In genomic region chr19:4641132-4641531, GRCh38 we compare ENCODE assay signal across 15 cellular contexts. TPM values are rescaled to one million over a fixed set of nuclear protein-coding genes. Genes with fewer than 3 reads are reported as not detected.
DNase-seq lines count a peak whose midpoint lies in the region; ATAC-seq and TF ChIP-seq lines count a peak whose summit lies in the region.
"Had no signal": no experiment of that assay in that cellular context is flagged by ENCODE, and none has a peak within 500 bp of the region (broad histone marks: within the 10 kb centered on the region; RNA-seq: fewer than 3 reads in every experiment).

No MANE protein-coding gene starts in this region.

- no peak for DNase-seq in heart left ventricle
- DNase-seq in right atrium auricular region (ENCODE audit: low spot score) = no peak
- no peak for DNase-seq in activated naive CD8-positive, alpha-beta T cell treated with anti-CD3 and anti-CD28 coated beads, Interleukin-2, amount 50 U/mL, for 24 hours
- DNase-seq in lower lobe of right lung = no peak
- no peak for DNase-seq in transverse colon
- no peak for DNase-seq in NCI-H1436 (lab: John Stamatoyannopoulos, UW)
- DNase-seq in testis = no peak
- DNase-seq in C1 segment of cervical spinal cord (lab: John Stamatoyannopoulos, UW) = no peak
- DNase-seq: aorta; BE2C; effector CD8-positive, alpha-beta T cell; GDM1; NCI-H226 had no signal

- H3K4me3 ChIP-seq in heart left ventricle (peak overlapping the region in 11 of 12 donors; percentile 59 to 88 (median 82)), right atrium auricular region (no peak overlapping the region), lower lobe of right lung (peak overlapping the region; percentile 79), transverse colon (peak overlapping the region in 2 of 4 donors; percentile 68 to 84), testis (no peak overlapping the region)

- no peaks in the 10 kb centered on the region for H3K36me3 Mint-ChIP-seq in activated naive CD8-positive, alpha-beta T cell treated with anti-CD3 and anti-CD28 coated beads, Interleukin-2, amount 50 U/mL, for 24 hours (ENCODE audit: low read depth)

- intact Hi-C loops in heart left ventricle (cut with DNase I) (no loop called here), lower lobe of right lung (cut with DNase I) (no loop called here), transverse colon (cut with DNase I; ENCODE audit: low total_unique reads) (no loop called here), testis (cut with DNase I; ENCODE audit: low total_unique reads) (no loop called here)

- H3K4me1 ChIP-seq in heart left ventricle (peaks cover 0 to 47% (median 23%) of the 10 kb centered on the region in 12 donors), right atrium auricular region (peaks cover 0 to 32% of the 10 kb centered on the region in 2 donors), lower lobe of right lung (peaks cover 29% of the 10 kb centered on the region), transverse colon (peaks cover 13 to 34% (median 26%) of the 10 kb centered on the region in 4 donors), testis (peaks cover 13% of the 10 kb centered on the region)
- H3K4me1 ChIP-seq: BE2C, parathyroid adenoma had no signal

- no peak for ATAC-seq in heart left ventricle
- no peak for ATAC-seq in activated naive CD8-positive, alpha-beta T cell treated with anti-CD3 and anti-CD28 coated beads, Interleukin-2, amount 50 U/mL, for 24 hours
- no peak for ATAC-seq in lower lobe of right lung
- ATAC-seq: Panc1 had no signal

- no peak overlapping the region for H3K27ac Mint-ChIP-seq in activated naive CD8-positive, alpha-beta T cell treated with anti-CD3 and anti-CD28 coated beads, Interleukin-2, amount 50 U/mL, for 24 hours

- WGBS in heart left ventricle, 4 donors = 67 to 73% (median 70%) methylated on average over 10 to 14 of the region's 14 CpGs
- WGBS in transverse colon (ENCODE audit: low coverage in 1 of 2), 2 donors = 70% methylated on average over 14 of the region's 14 CpGs; no CpG with 5 or more reads in 1 of the 2 donors
- WGBS in testis, 2 donors = 84 to 86% methylated on average over 11 to 14 of the region's 14 CpGs

- in situ Hi-C loops in transverse colon (cut with MboI; ENCODE audit: low pct_ligation_motif_present in 1 of 4, low pct_unique_long_range_greater_than_20kb in 1 of 4, low sequenced_read_pairs in 3 of 4) = no loop called here

- TF ChIP-seq EP300 in transverse colon (IDR thresholded peaks at IDR 0.05; ENCODE audit: low read depth) = no peak

- H3K27ac ChIP-seq in heart left ventricle (peak overlapping the region in 6 of 12 donors; percentile 80 to 92 (median 87)), right atrium auricular region (no peak overlapping the region), lower lobe of right lung (no peak overlapping the region), transverse colon (peak overlapping the region; percentile 78 to 89 (median 82)), testis (no peak overlapping the region)
- H3K27ac ChIP-seq: parathyroid adenoma had no signal

- no peaks in the 10 kb centered on the region for H3K27me3 Mint-ChIP-seq in activated naive CD8-positive, alpha-beta T cell treated with anti-CD3 and anti-CD28 coated beads, Interleukin-2, amount 50 U/mL, for 24 hours

- H3K4me1 Mint-ChIP-seq in activated naive CD8-positive, alpha-beta T cell treated with anti-CD3 and anti-CD28 coated beads, Interleukin-2, amount 50 U/mL, for 24 hours = peaks cover 30% of the 10 kb centered on the region

- H3K36me3 ChIP-seq in heart left ventricle (no peaks in the 10 kb centered on the region), right atrium auricular region (no peaks in the 10 kb centered on the region), lower lobe of right lung (no peaks in the 10 kb centered on the region), transverse colon (no peaks in the 10 kb centered on the region), testis (ENCODE audit: low read depth, missing control alignments) (no peaks in the 10 kb centered on the region)
- H3K36me3 ChIP-seq: BE2C had no signal

- TF ChIP-seq CTCF in heart left ventricle (IDR thresholded peaks at IDR 0.05) (no peak), right atrium auricular region (IDR thresholded peaks at IDR 0.05) (no peak), lower lobe of right lung (IDR thresholded peaks at IDR 0.05) (no peak), transverse colon (IDR thresholded peaks at IDR 0.05) (no peak), testis (IDR thresholded peaks at IDR 0.05) (no peak)

- no peaks in the 10 kb centered on the region for H3K9me3 Mint-ChIP-seq in activated naive CD8-positive, alpha-beta T cell treated with anti-CD3 and anti-CD28 coated beads, Interleukin-2, amount 50 U/mL, for 24 hours

- H3K9me3 ChIP-seq in heart left ventricle (no peaks in the 10 kb centered on the region), right atrium auricular region (no peaks in the 10 kb centered on the region), lower lobe of right lung (no peaks in the 10 kb centered on the region), transverse colon (no peaks in the 10 kb centered on the region), testis (no peaks in the 10 kb centered on the region)
- H3K9me3 ChIP-seq: BE2C had no signal

- H3K27me3 ChIP-seq in heart left ventricle = no peaks in the 10 kb centered on the region
- no peaks in the 10 kb centered on the region for H3K27me3 ChIP-seq in right atrium auricular region
- H3K27me3 ChIP-seq in lower lobe of right lung (ENCODE audit: low read depth) = no peaks in the 10 kb centered on the region
- no peaks in the 10 kb centered on the region for H3K27me3 ChIP-seq in transverse colon
- no peaks in the 10 kb centered on the region for H3K27me3 ChIP-seq in testis
- H3K27me3 ChIP-seq: BE2C had no signal

- no peak for TF ChIP-seq POLR2A in heart left ventricle (IDR thresholded peaks at IDR 0.05)
- no peak for TF ChIP-seq POLR2A in transverse colon (IDR thresholded peaks at IDR 0.05)
- TF ChIP-seq POLR2A in testis (IDR thresholded peaks at IDR 0.05) = no peak

- peak overlapping the region; percentile 14 for H3K4me3 Mint-ChIP-seq in activated naive CD8-positive, alpha-beta T cell treated with anti-CD3 and anti-CD28 coated beads, Interleukin-2, amount 50 U/mL, for 24 hours

RNA-seq across cellular contexts. Expression of gene TNFAIP8L1, which starts 1.8 kb away (rescaled TPM):
- 10 to 100 TPM in 1 of 9 donors, 1 to 10 TPM in 8; 2.8 to 15.1 (median 5.8) TPM for total RNA-seq in heart left ventricle
- 1 to 10 TPM; 6.1 to 6.2 TPM for polyA plus RNA-seq in heart left ventricle
- total RNA-seq in right atrium auricular region = 1 to 10 TPM; 2.6 to 4.2 TPM
- total RNA-seq in lower lobe of right lung = 11.2 TPM
- total RNA-seq in transverse colon = 10 to 100 TPM in 1 of 4 donors, 1 to 10 TPM in 3; 4.5 to 12.0 (median 8.5) TPM
- total RNA-seq in testis = 10 to 100 TPM in 1 of 2 donors, 1 to 10 TPM in 1; 9.7 to 15.9 TPM
- polyA plus RNA-seq in testis (ENCODE audit: insufficient read depth, low read depth, low replicate concordance) = 13.4 TPM

RNA-seq across cellular contexts. Expression of gene MYDGF, which starts 29.0 kb away (rescaled TPM):
- total RNA-seq in heart left ventricle = 10 to 100 TPM; 19.1 to 49.1 (median 25.5) TPM
- 100 to 1,000 TPM in 1 of 2 donors, 10 to 100 TPM in 1; 33.1 to 201 TPM for polyA plus RNA-seq in heart left ventricle
- 10 to 100 TPM; 26.3 to 36.6 TPM for total RNA-seq in right atrium auricular region
- 91.6 TPM for total RNA-seq in lower lobe of right lung
- 10 to 100 TPM in 2 of 4 donors, 1 to 10 TPM in 2; 3.6 to 44.5 (median 22.0) TPM for total RNA-seq in transverse colon
- 10 to 100 TPM; 51.6 to 61.4 TPM for total RNA-seq in testis
- polyA plus RNA-seq in testis (ENCODE audit: insufficient read depth, low read depth, low replicate concordance) = 87.0 TPM

Comparison
In these comparisons a context has a peak if more than half of its experiments do, and no peak if none do; other contexts are left out.
1. H3K4me3 ChIP-seq: peak in heart left ventricle (11 of 12) and lower lobe of right lung (single experiment); none in right atrium auricular region (0 of 2) and testis (0 of 2).
2. H3K27ac ChIP-seq: peak in transverse colon (4 of 4); none in right atrium auricular region (0 of 2), lower lobe of right lung (single experiment) and testis (0 of 2).